ENCODE assay signal across 16 cellular contexts in the genomic region with DNA sequence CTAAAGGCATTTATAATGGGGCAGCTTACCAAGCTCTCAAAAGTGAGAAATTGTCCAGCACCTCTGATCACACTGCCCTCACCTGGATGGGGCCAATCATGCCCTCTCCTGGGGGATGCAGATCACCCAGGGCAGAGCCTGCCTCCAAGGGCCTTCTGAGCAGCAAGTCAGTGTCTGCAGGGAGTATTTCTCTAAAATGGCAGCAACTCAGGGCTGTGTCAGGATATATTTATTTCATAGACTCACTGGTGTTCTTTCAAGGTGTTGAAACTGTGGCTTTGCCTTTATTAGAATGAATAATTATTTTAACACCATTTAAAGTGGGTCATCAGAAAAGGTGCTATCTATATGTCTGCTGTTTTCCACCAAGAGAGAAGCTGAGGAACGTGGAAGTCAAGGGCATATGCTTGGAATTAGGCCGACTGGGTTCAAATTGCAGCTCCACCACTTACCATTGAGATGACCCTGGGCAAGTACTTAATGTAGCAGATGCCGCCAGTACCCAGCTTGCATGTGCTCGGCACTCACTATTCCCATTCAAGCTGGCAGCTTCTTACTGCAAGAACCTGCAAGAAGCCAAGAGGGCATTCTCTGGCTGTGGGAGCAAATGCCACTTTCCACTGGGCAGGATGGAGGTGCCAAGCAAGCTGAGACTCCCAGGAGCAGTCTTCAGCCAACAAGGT.
"Had no signal": no experiment of that assay in that cellular context is flagged by ENCODE, and none has a peak within 500 bp of the region (broad histone marks: within the 10 kb centered on the region; RNA-seq: fewer than 3 reads in every experiment).

No MANE protein-coding gene starts in this region.

- H3K27me3 Mint-ChIP-seq: activated CD4-positive, alpha-beta T cell treated with anti-CD3 and anti-CD28 coated beads, Interleukin-2, amount 10 ng/mL, durations not matched to agents 7 days and 5 days had no signal

- H3K36me3 Mint-ChIP-seq: mesothelial cell of epicardium; natural killer cell treated with Interleukin-12 subunit alpha and Interleukin-12 subunit beta and Interleukin-15 and Interleukin-18, amount 100 ng/mL, for 72 hours had no signal

- FAIRE-seq: keratinocyte had no signal

- H3K27ac ChIP-seq: tibial nerve, vagina had no signal

- H3K4me3 Mint-ChIP-seq: activated CD4-positive, alpha-beta T cell treated with anti-CD3 and anti-CD28 coated beads, Interleukin-2, amount 10 ng/mL, durations not matched to agents 7 days and 5 days; activated CD8-positive, alpha-beta T cell treated with anti-CD3 and anti-CD28 coated beads, Interleukin-2, amount 10 ng/mL, durations not matched to agents 7 days and 5 days; activated T-cell treated with anti-CD3 and anti-CD28 coated beads, Interleukin-2, amount 50 U/mL, for 4 hours; mesothelial cell of epicardium; natural killer cell treated with Interleukin-12 subunit alpha and Interleukin-12 subunit beta and Interleukin-15 and Interleukin-18, amount 100 ng/mL, for 72 hours had no signal

- H3K27ac Mint-ChIP-seq: activated CD4-positive, alpha-beta T cell treated with anti-CD3 and anti-CD28 coated beads, Interleukin-2, amount 10 ng/mL, durations not matched to agents 7 days and 5 days; activated CD8-positive, alpha-beta T cell treated with anti-CD3 and anti-CD28 coated beads, Interleukin-2, amount 10 ng/mL, durations not matched to agents 7 days and 5 days; mesothelial cell of epicardium; natural killer cell treated with Interleukin-12 subunit alpha and Interleukin-12 subunit beta and Interleukin-15 and Interleukin-18, amount 100 ng/mL, for 72 hours had no signal

- H3K4me1 ChIP-seq: vagina had no signal

- ATAC-seq: activated CD8-positive, alpha-beta T cell treated with anti-CD3 and anti-CD28 coated beads, Interleukin-2, amount 10 ng/mL, durations not matched to agents 7 days and 5 days; natural killer cell treated with Interleukin-12 subunit alpha and Interleukin-12 subunit beta and Interleukin-15 and Interleukin-18, amount 100 ng/mL, for 72 hours had no signal

- H3K4me3 ChIP-seq: tibial nerve, vagina had no signal

- DNase-seq: activated CD4-positive, alpha-beta T cell treated with anti-CD3 and anti-CD28 coated beads, Interleukin-2, amount 10 ng/mL, durations not matched to agents 7 days and 5 days; activated CD8-positive, alpha-beta T cell treated with anti-CD3 and anti-CD28 coated beads, Interleukin-2, amount 10 ng/mL, durations not matched to agents 7 days and 5 days; activated effector memory CD4-positive, alpha-beta T cell treated with anti-CD3 and anti-CD28 coated beads, Interleukin-2, amount 50 U/mL, for 16 hours; amniotic stem cell; dermis blood vessel endothelial cell; effector memory CD4-positive, alpha-beta T cell; foreskin fibroblast; nucleus accumbens; stimulated activated CD4-positive, alpha-beta T cell treated with anti-CD3 and anti-CD28 coated beads, Interleukin-2, amount 100 ng/mL, for 24 hours; stimulated activated naive CD4-positive, alpha-beta T cell treated with Interleukin-2 at 50 U/mL for 16 hours had no signal

- H3K36me3 ChIP-seq: tibial nerve, vagina had no signal

- H3K27me3 ChIP-seq: tibial nerve, vagina had no signal

- H3K9me3 Mint-ChIP-seq: natural killer cell treated with Interleukin-12 subunit alpha and Interleukin-12 subunit beta and Interleukin-15 and Interleukin-18, amount 100 ng/mL, for 72 hours had no signal
